ENCODE assay signal across 9 cellular contexts in genomic region chr17:40480501-40481003, GRCh38. TPM values are rescaled to one million over a fixed set of nuclear protein-coding genes. Genes with fewer than 3 reads are reported as not detected.
DNase-seq lines count a peak whose midpoint lies in the region.
"Had no signal": no experiment of that assay in that cellular context is flagged by ENCODE, and none has a peak within 500 bp of the region (broad histone marks: within the 10 kb centered on the region; RNA-seq: fewer than 3 reads in every experiment).

No MANE protein-coding gene starts in this region.

- H3K27me3 ChIP-seq in Karpas-422 (ENCODE audit: low read length), result no peaks in the 10 kb centered on the region
- H3K27me3 ChIP-seq: cardiac muscle cell had no signal

- no peak overlapping the region for H3K27ac ChIP-seq in Karpas-422 (ENCODE audit: low read length)
- H3K27ac ChIP-seq: cardiac muscle cell had no signal

- no peaks in the 10 kb centered on the region for H3K79me2 ChIP-seq in Karpas-422 (ENCODE audit: low read length)

- no peak overlapping the region for H3K4me3 ChIP-seq in Karpas-422 (ENCODE audit: low read length)
- H3K4me3 ChIP-seq: cardiac muscle cell had no signal

- H4K20me1 ChIP-seq in Karpas-422 (ENCODE audit: insufficient read depth, low read depth, low read length), result no peaks in the 10 kb centered on the region

- H3K4me2 ChIP-seq in Karpas-422 (ENCODE audit: low read depth, low read length, poor library complexity, severe bottlenecking), result no peak overlapping the region

- peak overlapping the region; percentile 73 for H3K4me3 Mint-ChIP-seq in activated T-cell treated with anti-CD3 and anti-CD28 coated beads, Interleukin-2, amount 50 U/mL, for 24 hours

- H3K36me3 Mint-ChIP-seq in activated T-cell treated with anti-CD3 and anti-CD28 coated beads, Interleukin-2, amount 50 U/mL, for 24 hours (ENCODE audit: low read depth), result no peaks in the 10 kb centered on the region

- H3K9me3 ChIP-seq in Karpas-422 (ENCODE audit: low read length), result no peaks in the 10 kb centered on the region

- peaks cover 69% of the 10 kb centered on the region for H3K4me1 Mint-ChIP-seq in activated T-cell treated with anti-CD3 and anti-CD28 coated beads, Interleukin-2, amount 50 U/mL, for 24 hours (ENCODE audit: low read depth)

- peaks cover 7% of the 10 kb centered on the region for H3K4me1 ChIP-seq in Karpas-422 (ENCODE audit: low read length)

- no peak overlapping the region for H3K9ac ChIP-seq in Karpas-422 (ENCODE audit: low read length)

- H3K9me3 Mint-ChIP-seq in activated T-cell treated with anti-CD3 and anti-CD28 coated beads, Interleukin-2, amount 50 U/mL, for 24 hours, result no peaks in the 10 kb centered on the region

- DNase-seq in AG20443 (ENCODE audit: low spot score) (peak; percentile 75), NCI-H226 (peak; percentile 91), islet precursor cell (peak; percentile 71), NCI-H2107 (lab: John Stamatoyannopoulos, UW) (no peak), head of caudate nucleus (no peak), Karpas-422 (no peak)
- peak; percentile 90 for DNase-seq in activated T-cell treated with anti-CD3 and anti-CD28 coated beads, Interleukin-2, amount 50 U/mL, for 24 hours
- DNase-seq in stimulated activated naive CD4-positive, alpha-beta T cell (lab: John Stamatoyannopoulos, UW), result peak; percentile 66 to 95 (median 83)

- H3K27ac Mint-ChIP-seq in activated T-cell treated with anti-CD3 and anti-CD28 coated beads, Interleukin-2, amount 50 U/mL, for 24 hours, result peak overlapping the region; percentile 98

- H3K36me3 ChIP-seq in Karpas-422 (ENCODE audit: insufficient read depth, low read length), result no peaks in the 10 kb centered on the region
- H3K36me3 ChIP-seq: cardiac muscle cell had no signal

- no peaks in the 10 kb centered on the region for H3K9me2 ChIP-seq in Karpas-422 (replicated peaks; ENCODE audit: insufficient read depth, low read length)

- no peaks in the 10 kb centered on the region for H3K27me3 Mint-ChIP-seq in activated T-cell treated with anti-CD3 and anti-CD28 coated beads, Interleukin-2, amount 50 U/mL, for 24 hours

- intact Hi-C loops in head of caudate nucleus (cut with DNase I), result no loop called here

- no peak overlapping the region for H2AFZ ChIP-seq in Karpas-422 (ENCODE audit: low read length)

RNA-seq across cellular contexts. Expression of gene TNS4, which starts 20.9 kb away (rescaled TPM):
- total RNA-seq in Karpas-422 (2014; rRNA removed; shearing (Covaris generic); ENCODE audit: low replicate concordance), result not detected in 2 replicates
- total RNA-seq: cardiac muscle cell had no signal

RNA-seq across cellular contexts. Expression of gene IGFBP4, which starts 37.3 kb away (rescaled TPM):
- total RNA-seq in Karpas-422 (2014; rRNA removed; shearing (Covaris generic); ENCODE audit: low replicate concordance), result not detected in 2 replicates

Comparison
In these comparisons a context has a peak if more than half of its experiments do, and no peak if none do; other contexts are left out.
1. DNase-seq: peak in AG20443 (single experiment), NCI-H226 (single experiment), activated T-cell treated with anti-CD3 and anti-CD28 coated beads, Interleukin-2, amount 50 U/mL, for 24 hours (single experiment), islet precursor cell (single experiment) and stimulated activated naive CD4-positive, alpha-beta T cell (6 of 6); none in NCI-H2107 (single experiment), head of caudate nucleus (0 of 42) and Karpas-422 (single experiment).